20 cellular contexts compared by ENCODE assay signal in the genomic region with DNA sequence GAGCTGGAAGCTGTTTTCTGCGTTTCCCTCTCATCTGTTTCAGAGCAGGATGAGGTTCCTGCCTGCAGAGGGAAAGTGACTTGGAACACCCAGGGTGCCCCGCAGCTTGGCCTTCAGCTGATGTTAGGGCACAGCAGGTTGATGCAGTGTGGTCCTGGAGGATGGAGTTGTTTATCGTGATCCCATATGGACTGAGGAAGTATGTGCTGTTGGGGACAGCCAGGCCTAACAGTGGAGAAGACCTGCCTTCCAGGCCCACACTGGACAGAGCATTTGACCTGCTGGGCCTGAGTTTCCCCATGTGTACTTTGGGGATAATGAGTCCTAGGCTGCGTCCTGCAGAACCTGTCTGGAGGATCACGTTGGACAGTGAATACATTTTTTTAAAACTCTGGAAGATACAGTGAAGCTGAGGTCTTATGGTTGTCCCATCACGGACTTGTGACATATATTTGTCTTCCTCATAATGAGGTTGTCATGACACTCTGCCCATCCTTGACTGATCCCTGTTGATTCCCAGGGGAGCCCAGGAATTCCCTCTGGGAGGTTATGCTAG. TPM values are rescaled to one million over a fixed set of nuclear protein-coding genes. Genes with fewer than 3 reads are reported as not detected.
A peak's percentile ranks its signal among the peaks of the same experiment; 100 is the strongest.
DNase-seq lines count a peak whose midpoint lies in the region; ATAC-seq, FAIRE-seq and TF ChIP-seq lines count a peak whose summit lies in the region.
"Had no signal": no experiment of that assay in that cellular context is flagged by ENCODE, and none has a peak within 500 bp of the region (broad histone marks: within the 10 kb centered on the region; RNA-seq: fewer than 3 reads in every experiment).

No MANE protein-coding gene starts in this region.

- H2BK15ac ChIP-seq in IMR-90 (ENCODE audit: low read depth, low read length): no peak overlapping the region

- H3K36me3 Mint-ChIP-seq in CD14-positive monocyte (peaks cover 41 to 45% of the 10 kb centered on the region in 2 donors), progenitor cell of endocrine pancreas (ENCODE audit: insufficient read depth) (peaks cover 19% of the 10 kb centered on the region)
- peaks cover 0 to 8% of the 10 kb centered on the region in 2 donors for H3K36me3 Mint-ChIP-seq in activated T-cell treated with anti-CD3 and anti-CD28 coated beads, Interleukin-2, amount 50 U/mL, for 72 hours (ENCODE audit: insufficient read depth in 2 of 2)

- intact Hi-C loops in CD14-positive monocyte (cut with micrococcal nuclease) (no loop called here), IMR-90 (cut with micrococcal nuclease) (no loop called here)

- CTCF ChIA-PET in IMR-90 (lab: Yijun Ruan, JAX): interaction anchor here (1.2 kb wide), 1 partner anchor 11 kb away, joined by 3 read pairs; no protein-coding TSS in a partner anchor

- H2BK5ac ChIP-seq in IMR-90 (ENCODE audit: low read depth, low read length, poor library complexity, severe bottlenecking): no peak overlapping the region

- TF ChIP-seq POLR2A in IMR-90 (IDR thresholded peaks at IDR 0.05; ENCODE audit: low read depth, low read length) (no peak), H54 (IDR thresholded peaks at IDR 0.05; ENCODE audit: low read depth, low read length) (no peak)

- peak overlapping the region; percentile 33; the same call in 1 of the 2 replicates for H4K91ac ChIP-seq in IMR-90 (ENCODE audit: insufficient read depth, low read depth, low read length)

- 58% methylated on average over 3 of the region's 6 CpGs; no CpG with 5 or more reads in 1 of the 2 experiments for WGBS in IMR-90 (ENCODE audit: extremely low coverage in 2 of 2, insufficient read length in 1 of 2), 2 experiments
- WGBS in liver: 32% methylated on average over 6 of the region's 6 CpGs

- peak overlapping the region in 6 of 7 donors; percentile 16 to 85 (median 62) for H3K27ac Mint-ChIP-seq in CD14-positive monocyte
- H3K27ac Mint-ChIP-seq in progenitor cell of endocrine pancreas: peak overlapping the region; percentile 43
- no peak overlapping the region for H3K27ac Mint-ChIP-seq in activated T-cell treated with anti-CD3 and anti-CD28 coated beads, Interleukin-2, amount 50 U/mL, for 72 hours

- H3K23ac ChIP-seq in IMR-90 (ENCODE audit: low read depth, low read length): no peak overlapping the region

- H3K4me3 ChIP-seq in IMR-90 (ENCODE audit: insufficient read depth, low read depth, low read length) (no peak overlapping the region), liver (ENCODE audit: low read depth in 1 of 3, low read length in 3 of 3) (no peak overlapping the region)
- H3K4me3 ChIP-seq: MG63, SJCRH30 had no signal

- no peak for FAIRE-seq in H54 (lab: Jason Lieb, UNC)
- FAIRE-seq: GM12891 had no signal

- in situ Hi-C loops in IMR-90 (cut with MboI; ENCODE audit: low sequenced_read_pairs): no loop called here

- H4K20me1 ChIP-seq in IMR-90 (ENCODE audit: insufficient read depth, low read length): no peaks in the 10 kb centered on the region

- H3K9me1 ChIP-seq in IMR-90 (ENCODE audit: insufficient read depth, low read length): peaks cover 12% of the 10 kb centered on the region

- no peak overlapping the region for H3K4me2 ChIP-seq in IMR-90 (ENCODE audit: low read depth, low read length)

- no peak overlapping the region for H2AK9ac ChIP-seq in IMR-90 (replicated peaks; ENCODE audit: low read depth, low read length, poor library complexity)

- no peaks in the 10 kb centered on the region for H3K79me1 ChIP-seq in IMR-90 (ENCODE audit: low read depth in 1 of 2, low read length in 2 of 2)

- BruUV-seq in IMR-90 (replicated peaks; lab: Mats Ljungman, UMichigan): no TSS peak

- H3K4me1 ChIP-seq in IMR-90 (ENCODE audit: control insufficient read depth, insufficient read depth, low read length) (peaks cover 7% of the 10 kb centered on the region), liver (ENCODE audit: control insufficient read depth in 4 of 4, insufficient read depth in 4 of 4, low read length in 3 of 4) (no peaks in the 10 kb centered on the region)
- H3K4me1 ChIP-seq: SJCRH30 had no signal

- peak overlapping the region; percentile 23; the same call in 1 of the 2 replicates for H2AK5ac ChIP-seq in IMR-90 (ENCODE audit: low read depth, low read length)

- H3K9ac ChIP-seq in IMR-90 (ENCODE audit: low read depth, low read length) (no peak overlapping the region), liver (ENCODE audit: low read depth in 1 of 2, low read length in 2 of 2) (no peak overlapping the region)

- H3K36me3 ChIP-seq in IMR-90 (ENCODE audit: control insufficient read depth, insufficient read depth, low read length) (no peaks in the 10 kb centered on the region), liver (ENCODE audit: control insufficient read depth in 4 of 4, insufficient read depth in 3 of 4, low read depth in 1 of 4, low read length in 3 of 4) (peaks cover 0 to 20% (median 6%) of the 10 kb centered on the region in 4 donors)
- H3K36me3 ChIP-seq: MG63, SJCRH30 had no signal

- TF ChIP-seq CTCF in CD14-positive monocyte (IDR thresholded peaks at IDR 0.05): no peak
- TF ChIP-seq CTCF in IMR-90 (conservative IDR thresholded peaks at IDR 0.05; ENCODE audit: low read depth, low read length): no peak
- TF ChIP-seq CTCF in liver (IDR thresholded peaks at IDR 0.05; ENCODE audit: low read depth, low read length, missing input control): no peak
- no peak for TF ChIP-seq CTCF in progenitor cell of endocrine pancreas (IDR thresholded peaks at IDR 0.05; ENCODE audit: unreplicated experiment)

- H3K4ac ChIP-seq in IMR-90 (ENCODE audit: low read depth, low read length): no peak overlapping the region

- ATAC-seq in IMR-90 (ENCODE audit: low read depth): no peak
- ATAC-seq in activated T-cell treated with anti-CD3 and anti-CD28 coated beads, Interleukin-2, amount 50 U/mL, for 72 hours (replicated peaks in 1 of 2): no peak
- ATAC-seq: PC-3 had no signal

- no peaks in the 10 kb centered on the region for H3K27me3 ChIP-seq in IMR-90 (ENCODE audit: control insufficient read depth, insufficient read depth, low read length)
- no peaks in the 10 kb centered on the region for H3K27me3 ChIP-seq in liver (ENCODE audit: control insufficient read depth in 4 of 4, insufficient read depth in 4 of 4, low read length in 3 of 4)
- H3K27me3 ChIP-seq: MG63, SJCRH30 had no signal

- H3K9me3 ChIP-seq in IMR-90 (ENCODE audit: control insufficient read depth, insufficient read depth, low read length) (no peaks in the 10 kb centered on the region), liver (ENCODE audit: control insufficient read depth in 4 of 4, low read length in 3 of 4) (no peaks in the 10 kb centered on the region)
- H3K9me3 ChIP-seq: MG63, SJCRH30 had no signal

- no peak overlapping the region for H3K56ac ChIP-seq in IMR-90 (ENCODE audit: extremely low read depth, insufficient read depth, low read length)

- no peak overlapping the region for H3K18ac ChIP-seq in IMR-90 (ENCODE audit: low read depth, low read length)

- no peak overlapping the region for H4K8ac ChIP-seq in IMR-90 (ENCODE audit: low read depth in 2 of 2, low read length in 2 of 2)

- TF ChIP-seq RAD21 in IMR-90 (IDR thresholded peaks at IDR 0.05; ENCODE audit: low read length): no peak
- no peak for TF ChIP-seq RAD21 in liver (IDR thresholded peaks at IDR 0.05)

- H3K14ac ChIP-seq in IMR-90 (replicated peaks; ENCODE audit: low read depth, low read length): no peak overlapping the region

- H3K9me3 Mint-ChIP-seq in CD14-positive monocyte (peaks cover 0 to 2% (median 0%) of the 10 kb centered on the region in 7 donors), progenitor cell of endocrine pancreas (ENCODE audit: low read depth) (no peaks in the 10 kb centered on the region)
- no peaks in the 10 kb centered on the region for H3K9me3 Mint-ChIP-seq in activated T-cell treated with anti-CD3 and anti-CD28 coated beads, Interleukin-2, amount 50 U/mL, for 72 hours

- no peak overlapping the region for H3K27ac ChIP-seq in IMR-90 (ENCODE audit: insufficient read depth, low read length)
- peak overlapping the region; percentile 10 to 71 for H3K27ac ChIP-seq in liver (ENCODE audit: low read depth in 1 of 2, low read length in 2 of 2)
- H3K27ac ChIP-seq: SJCRH30 had no signal

- POLR2A ChIA-PET in IMR-90 (lab: Charles Lee; ENCODE audit: unreplicated experiment): no interaction called here

- H2AFZ ChIP-seq in IMR-90 (replicated peaks; ENCODE audit: low read length, poor library complexity): no peak overlapping the region

- DNase-seq in CD14-positive monocyte (ENCODE audit: low spot score) (no peak), IMR-90 (no peak), progenitor cell of endocrine pancreas (ENCODE audit: low spot score, unreplicated experiment) (no peak), H54 (ENCODE audit: insufficient read length, low spot score) (no peak), foreskin melanocyte (no peak)
- DNase-seq in activated T-cell treated with anti-CD3 and anti-CD28 coated beads, Interleukin-2, amount 50 U/mL, for 72 hours: no peak
- DNase-seq: COR-L47, GF-D8, MG63, NCI-H1092, NCI-H146, NCI-H2081, NCI-H510A, NCI-H774, PC-3 had no signal

- dilution Hi-C loops in IMR-90 (cut with HindIII; ENCODE audit: low sequenced_read_pairs, unreplicated experiment): no loop called here

- peaks cover 18% of the 10 kb centered on the region for H3K4me1 Mint-ChIP-seq in CD14-positive monocyte
- peaks cover 14% of the 10 kb centered on the region for H3K4me1 Mint-ChIP-seq in progenitor cell of endocrine pancreas (ENCODE audit: low read depth)
- peaks cover 20% of the 10 kb centered on the region for H3K4me1 Mint-ChIP-seq in activated T-cell treated with anti-CD3 and anti-CD28 coated beads, Interleukin-2, amount 50 U/mL, for 72 hours (ENCODE audit: low read depth)

- no peak overlapping the region for H4K5ac ChIP-seq in IMR-90 (ENCODE audit: low read depth, low read length)

- H3K4me3 Mint-ChIP-seq in CD14-positive monocyte (no peak overlapping the region), progenitor cell of endocrine pancreas (ENCODE audit: low read depth) (no peak overlapping the region)
- no peak overlapping the region for H3K4me3 Mint-ChIP-seq in activated T-cell treated with anti-CD3 and anti-CD28 coated beads, Interleukin-2, amount 50 U/mL, for 72 hours

- H2BK20ac ChIP-seq in IMR-90 (ENCODE audit: low read depth, low read length): no peak overlapping the region; the same call in 1 of the 2 replicates

- H3K27me3 Mint-ChIP-seq in CD14-positive monocyte (ENCODE audit: low read depth in 3 of 3) (peaks cover 0 to 12% (median 4%) of the 10 kb centered on the region in 3 donors), progenitor cell of endocrine pancreas (peaks cover 4% of the 10 kb centered on the region)
- peaks cover 7% of the 10 kb centered on the region for H3K27me3 Mint-ChIP-seq in activated T-cell treated with anti-CD3 and anti-CD28 coated beads, Interleukin-2, amount 50 U/mL, for 72 hours (ENCODE audit: low read depth)

- no peak overlapping the region for H2BK120ac ChIP-seq in IMR-90 (ENCODE audit: low read depth, low read length)

RNA-seq across cellular contexts. Expression of gene SERPINA2, which starts 9.1 kb away (rescaled TPM):
- polyA plus RNA-seq in CD14-positive monocyte: not detected
- total RNA-seq in IMR-90 (2012; rRNA removed): not detected in 2 replicates
- polyA plus RNA-seq in IMR-90 (2012; rRNA removed): not detected in 2 replicates
- not detected in 2 replicates for polyA plus RNA-seq in IMR-90 (2012; cell fraction: cytosol; rRNA removed)
- not detected in 2 replicates for polyA plus RNA-seq in IMR-90 (2012; cell fraction: nucleus; rRNA removed; ENCODE audit: low replicate concordance)
- total RNA-seq in liver: not detected
- polyA plus RNA-seq in liver: not detected
- not detected in 2 replicates for total RNA-seq in progenitor cell of endocrine pancreas
- total RNA-seq in activated T-cell treated with anti-CD3 and anti-CD28 coated beads, Interleukin-2, amount 50 U/mL, for 72 hours: not detected
- total RNA-seq: A673, Daoy, PC-3, SJCRH30 had no signal

RNA-seq across cellular contexts. Expression of gene SERPINA1, which starts 12.8 kb away (rescaled TPM):
- polyA plus RNA-seq in CD14-positive monocyte (1,000 to 10,000 TPM; 1,278 to 2,042 TPM), IMR-90 (2012; rRNA removed) (1.2 and 1.4 TPM in 2 replicates), liver (over 10,000 TPM; 28,447 to 47,972 TPM)
- total RNA-seq in IMR-90 (2012; rRNA removed) (0.54 and 0.56 TPM in 2 replicates), liver (over 10,000 TPM; 10,220 to 22,719 TPM), progenitor cell of endocrine pancreas (411 and 431 TPM in 2 replicates)
- polyA plus RNA-seq in IMR-90 (2012; cell fraction: cytosol; rRNA removed): 0.85 and 1.2 TPM in 2 replicates
- polyA plus RNA-seq in IMR-90 (2012; cell fraction: nucleus; rRNA removed; ENCODE audit: low replicate concordance): 0.29 and 0.33 TPM in 2 replicates
- 10 to 100 TPM; 20.3 to 68.9 TPM for total RNA-seq in activated T-cell treated with anti-CD3 and anti-CD28 coated beads, Interleukin-2, amount 50 U/mL, for 72 hours
- total RNA-seq: A673, SJCRH30 had no signal

RNA-seq across cellular contexts. Expression of gene SERPINA6, which starts 52.5 kb away (rescaled TPM):
- polyA plus RNA-seq in CD14-positive monocyte (not detected), IMR-90 (2012; rRNA removed) (not detected in 2 replicates), liver (100 to 1,000 TPM; 327 to 357 TPM)
- total RNA-seq in IMR-90 (2012; rRNA removed) (not detected in 2 replicates), liver (100 to 1,000 TPM; 188 to 330 TPM), progenitor cell of endocrine pancreas (1.6 and 2.0 TPM in 2 replicates)
- polyA plus RNA-seq in IMR-90 (2012; cell fraction: cytosol; rRNA removed): not detected in 2 replicates
- polyA plus RNA-seq in IMR-90 (2012; cell fraction: nucleus; rRNA removed; ENCODE audit: low replicate concordance): not detected in 2 replicates
- total RNA-seq in activated T-cell treated with anti-CD3 and anti-CD28 coated beads, Interleukin-2, amount 50 U/mL, for 72 hours: not detected
- total RNA-seq: A673, PC-3, SJCRH30 had no signal

Comparison
In these comparisons a context has a peak if more than half of its experiments do, and no peak if none do; other contexts are left out.
1. RNA of gene SERPINA1, which starts 12.8 kb away (total RNA-seq): 10,220 to 22,719 TPM in liver; 411 to 431 TPM in progenitor cell of endocrine pancreas, 20.3 to 68.9 TPM in activated T-cell treated with anti-CD3 and anti-CD28 coated beads, Interleukin-2, amount 50 U/mL, for 72 hours and 0.54 to 0.56 TPM in IMR-90; every median in the first group is over 10 times any median in the second.
2. RNA of gene SERPINA6, which starts 52.5 kb away (total RNA-seq): 188 to 330 TPM in liver; 1.6 to 2.0 TPM in progenitor cell of endocrine pancreas, not detected in IMR-90 and not detected in activated T-cell treated with anti-CD3 and anti-CD28 coated beads, Interleukin-2, amount 50 U/mL, for 72 hours; every median in the first group is over 10 times any median in the second.